12 cellular contexts compared by ENCODE assay signal in the genomic region with DNA sequence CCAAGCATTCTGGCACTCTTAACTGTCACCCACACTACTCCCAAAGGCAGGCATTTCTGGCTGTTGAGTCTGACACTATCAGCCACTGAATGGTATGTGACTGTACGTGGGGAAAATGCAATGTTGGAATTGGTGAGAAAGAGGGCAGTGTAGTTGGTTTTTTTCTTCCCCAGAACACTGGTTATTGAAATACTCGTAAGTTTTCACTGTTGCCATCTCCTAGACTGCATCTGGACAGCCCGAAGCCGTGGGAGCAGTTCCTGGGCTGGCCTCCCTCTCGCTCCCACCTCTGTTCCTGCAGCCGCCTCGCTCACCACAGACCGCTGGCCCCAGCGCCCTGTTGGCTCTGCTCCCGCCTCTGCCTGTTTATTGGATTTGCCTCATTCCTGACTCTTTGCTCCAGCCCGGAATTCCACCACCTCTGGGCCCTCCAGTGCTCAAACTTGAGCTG. TPM values are rescaled to one million over a fixed set of nuclear protein-coding genes. Genes with fewer than 3 reads are reported as not detected.
DNase-seq lines count a peak whose midpoint lies in the region; ATAC-seq, FAIRE-seq and TF ChIP-seq lines count a peak whose summit lies in the region.
"Had no signal": no experiment of that assay in that cellular context is flagged by ENCODE, and none has a peak within 500 bp of the region (broad histone marks: within the 10 kb centered on the region; RNA-seq: fewer than 3 reads in every experiment).

No MANE protein-coding gene starts in this region.

- H3T11ph ChIP-seq in H9 (ENCODE audit: low read length): no peak overlapping the region

- H3K4me2 ChIP-seq in H9 (ENCODE audit: insufficient read depth, insufficient read length, low read length) (no peak overlapping the region), HepG2 (ENCODE audit: low read depth, low read length) (no peak overlapping the region)

- no peak overlapping the region for H3K18ac ChIP-seq in H9 (ENCODE audit: insufficient read length, low read depth, low read length)

- H3K79me2 ChIP-seq in H9 (ENCODE audit: insufficient read depth, low read length) (no peaks in the 10 kb centered on the region), HepG2 (ENCODE audit: insufficient read depth, low read length) (no peaks in the 10 kb centered on the region)

- H2BK12ac ChIP-seq in H9 (ENCODE audit: insufficient read length, low read depth, low read length): no peak overlapping the region

- H3K27ac ChIP-seq in H9 (ENCODE audit: insufficient read length, low read depth, low read length): no peak overlapping the region
- no peak overlapping the region for H3K27ac ChIP-seq in HepG2 (ENCODE audit: extremely low read length, insufficient read depth, low read length)
- H3K27ac ChIP-seq in stomach: peak overlapping the region; percentile 28 to 71 (median 54)
- H3K27ac ChIP-seq: adrenal gland had no signal

- H3K9me3 ChIP-seq in H9 (ENCODE audit: control insufficient read depth, low read depth, low read length): no peaks in the 10 kb centered on the region
- H3K9me3 ChIP-seq in HepG2 (ENCODE audit: low read length): no peaks in the 10 kb centered on the region
- H3K9me3 ChIP-seq in stomach: no peaks in the 10 kb centered on the region
- H3K9me3 ChIP-seq: adrenal gland had no signal

- TF ChIP-seq RAD21 in HepG2 (CRISPR knock-in tag; IDR thresholded peaks at IDR 0.05): no peak

- no peak overlapping the region for H3K4me3 Mint-ChIP-seq in H9
- H3K4me3 Mint-ChIP-seq in activated T-cell treated with anti-CD3 and anti-CD28 coated beads, Interleukin-2, amount 50 U/mL, for 72 hours: no peak overlapping the region
- no peak overlapping the region for H3K4me3 Mint-ChIP-seq in activated T-cell treated with anti-CD3 and anti-CD28 coated beads, Interleukin-2, amount 50 U/mL, for 4 hours
- H3K4me3 Mint-ChIP-seq: activated CD4-positive, alpha-beta T cell treated with anti-CD3 and anti-CD28 coated beads, Interleukin-2, amount 10 ng/mL, durations not matched to agents 7 days and 5 days; type B pancreatic cell had no signal

- CTCF ChIA-PET in HepG2 (lab: Yijun Ruan, JAX; ENCODE audit: low intra/inter-chr PET ratio, low total read pairs): no interaction called here

- H2BK120ac ChIP-seq in H9 (ENCODE audit: low read depth, low read length, poor library complexity, severe bottlenecking): no peak overlapping the region

- TF ChIP-seq POLR2A in HepG2 (IDR thresholded peaks at IDR 0.05; ENCODE audit: insufficient read depth in 1 of 2, low read depth in 2 of 2, low read length in 2 of 2) (no peak), stomach (IDR thresholded peaks at IDR 0.05) (no peak)

- no peak overlapping the region for H4K5ac ChIP-seq in H9 (ENCODE audit: insufficient read length, low read depth, low read length)

- no peak overlapping the region for H2AFZ ChIP-seq in H9 (ENCODE audit: low read length)
- H2AFZ ChIP-seq in HepG2 (ENCODE audit: low read length): no peak overlapping the region

- H3K56ac ChIP-seq in H9 (ENCODE audit: insufficient read length, low read depth, low read length): no peak overlapping the region

- no peaks in the 10 kb centered on the region for H3K36me3 ChIP-seq in HepG2 (replicated peaks in 1 of 2; ENCODE audit: control insufficient read depth in 1 of 2, insufficient read depth in 2 of 2, low read length in 2 of 2)
- no peaks in the 10 kb centered on the region for H3K36me3 ChIP-seq in stomach
- H3K36me3 ChIP-seq: adrenal gland had no signal

- no peak overlapping the region for H3K27ac Mint-ChIP-seq in H9
- no peak overlapping the region for H3K27ac Mint-ChIP-seq in activated T-cell treated with anti-CD3 and anti-CD28 coated beads, Interleukin-2, amount 50 U/mL, for 72 hours
- H3K27ac Mint-ChIP-seq: activated CD4-positive, alpha-beta T cell treated with anti-CD3 and anti-CD28 coated beads, Interleukin-2, amount 10 ng/mL, durations not matched to agents 7 days and 5 days; type B pancreatic cell had no signal

- BruUV-seq in HepG2 (replicated peaks; lab: Mats Ljungman, UMichigan): no TSS peak

- no peak overlapping the region for H2BK15ac ChIP-seq in H9 (ENCODE audit: low read depth, low read length)

- TF ChIP-seq CTCF in H9 (conservative IDR thresholded peaks at IDR 0.05): no peak
- no peak for TF ChIP-seq CTCF in choroid plexus epithelial cell (conservative IDR thresholded peaks at IDR 0.05; ENCODE audit: low read depth, low read length)
- TF ChIP-seq CTCF in HepG2 (CRISPR knock-in tag; IDR thresholded peaks at IDR 0.05): no peak
- no peak for TF ChIP-seq CTCF in stomach (IDR thresholded peaks at IDR 0.05)

- peaks cover 18% of the 10 kb centered on the region for H3K27me3 ChIP-seq in H9 (ENCODE audit: insufficient read depth, low read length)
- H3K27me3 ChIP-seq in HepG2 (ENCODE audit: control insufficient read depth in 1 of 2, insufficient read depth in 2 of 2, low read length in 2 of 2): peaks cover 0 to 7% of the 10 kb centered on the region in 2 experiments; a peak in 3 of 5 replicates
- H3K27me3 ChIP-seq in stomach: peaks cover 0 to 10% (median 0%) of the 10 kb centered on the region in 3 donors

- no peak overlapping the region for H2BK20ac ChIP-seq in H9 (ENCODE audit: low read depth, low read length, poor library complexity, severe bottlenecking)

- H4K20me1 ChIP-seq in H9 (ENCODE audit: control insufficient read depth, insufficient read depth, insufficient read length): no peaks in the 10 kb centered on the region
- no peaks in the 10 kb centered on the region for H4K20me1 ChIP-seq in HepG2 (ENCODE audit: insufficient read depth, low read length)

- in situ Hi-C loops in HepG2 (cut with HindIII; ENCODE audit: extremely low pct_ligation_motif_present, low pct_unique_long_range_greater_than_20kb): no loop called here

- H3K4me1 ChIP-seq in H9 (ENCODE audit: insufficient read depth, low read length) (0 out of 2 replicates have a peak, but pooled peaks cover 2% of the 10 kb centered on the region), HepG2 (ENCODE audit: insufficient read depth, low read length) (no peaks in the 10 kb centered on the region), stomach (peaks cover 25 to 55% (median 34%) of the 10 kb centered on the region in 4 donors)

- H4K8ac ChIP-seq in H9 (replicated peaks; ENCODE audit: insufficient read length, low read depth, low read length): no peak overlapping the region

- ATAC-seq in HepG2: peak; percentile 59
- no peak for ATAC-seq in activated T-cell treated with anti-CD3 and anti-CD28 coated beads, Interleukin-2, amount 50 U/mL, for 72 hours (replicated peaks in 1 of 2)
- ATAC-seq in activated T-cell treated with anti-CD3 and anti-CD28 coated beads, Interleukin-2, amount 50 U/mL, for 4 hours: no peak

- no peak for FAIRE-seq in HepG2 (lab: Jason Lieb, UNC)

- H3K9ac ChIP-seq in H9 (ENCODE audit: extremely low read depth, insufficient read length, low read length): no peak overlapping the region
- no peak overlapping the region for H3K9ac ChIP-seq in HepG2 (ENCODE audit: insufficient read depth, low read depth, low read length)

- no peaks in the 10 kb centered on the region for H3K36me3 Mint-ChIP-seq in H9 (ENCODE audit: insufficient read depth in 1 of 3, low read depth in 3 of 3)
- no peaks in the 10 kb centered on the region for H3K36me3 Mint-ChIP-seq in activated T-cell treated with anti-CD3 and anti-CD28 coated beads, Interleukin-2, amount 50 U/mL, for 72 hours (ENCODE audit: insufficient read depth in 2 of 2)
- H3K36me3 Mint-ChIP-seq in activated T-cell treated with anti-CD3 and anti-CD28 coated beads, Interleukin-2, amount 50 U/mL, for 4 hours (ENCODE audit: insufficient read depth): no peaks in the 10 kb centered on the region

- POLR2A ChIA-PET in HepG2 (lab: Yijun Ruan, JAX): no interaction called here

- H4K91ac ChIP-seq in H9 (ENCODE audit: insufficient read length, low read depth, low read length): no peak overlapping the region

- peaks cover 63% of the 10 kb centered on the region for H3K27me3 Mint-ChIP-seq in H9 (ENCODE audit: low read depth)
- peaks cover 36% of the 10 kb centered on the region for H3K27me3 Mint-ChIP-seq in activated T-cell treated with anti-CD3 and anti-CD28 coated beads, Interleukin-2, amount 50 U/mL, for 72 hours (ENCODE audit: low read depth)
- H3K27me3 Mint-ChIP-seq in activated T-cell treated with anti-CD3 and anti-CD28 coated beads, Interleukin-2, amount 50 U/mL, for 4 hours (ENCODE audit: low read depth): peaks cover 40% of the 10 kb centered on the region

- WGBS in H9 (ENCODE audit: extremely low coverage, insufficient read length, low lambda C conversion rate): no CpG with 5 or more reads among the region's 11 CpGs
- WGBS in HepG2 (ENCODE audit: low lambda C conversion rate): 50% methylated on average over 11 of the region's 11 CpGs
- WGBS in stomach, 5 donors: 21 to 35% (median 34%) methylated on average over 10 to 11 of the region's 11 CpGs

- H3K4me3 ChIP-seq in choroid plexus epithelial cell (ENCODE audit: low read depth, low read length): no peak overlapping the region
- no peak overlapping the region for H3K4me3 ChIP-seq in HepG2 (replicated peaks in 1 of 3; ENCODE audit: insufficient read depth in 1 of 3, low read depth in 2 of 3, low read length in 3 of 3)
- peak overlapping the region in 2 of 4 donors; percentile 5 to 19 for H3K4me3 ChIP-seq in stomach
- H3K4me3 ChIP-seq: adrenal gland had no signal

- no peak overlapping the region for H2AK5ac ChIP-seq in H9 (ENCODE audit: insufficient read length, low read length)

- H3K4ac ChIP-seq in H9 (ENCODE audit: low read depth, low read length): no peak overlapping the region

- intact Hi-C loops in HepG2 (cut with micrococcal nuclease; ENCODE audit: unreplicated experiment): no loop called here
- intact Hi-C loops in stomach (cut with DNase I; ENCODE audit: low total_unique reads): no loop called here

- DNase-seq in H9 (peak; percentile 39), choroid plexus epithelial cell (ENCODE audit: low read depth) (peak; percentile 22), HepG2 (ENCODE audit: low spot score) (no peak), stomach (peak; percentile 71), SIG-M5 treated with dmso at 0.1 percent for 504 hours (lab: John Stamatoyannopoulos, UW; ENCODE audit: unreplicated experiment) (no peak), NCI-H526 (lab: John Stamatoyannopoulos, UW) (no peak)
- DNase-seq in activated T-cell treated with anti-CD3 and anti-CD28 coated beads, Interleukin-2, amount 50 U/mL, for 72 hours: no peak
- DNase-seq in activated T-cell treated with anti-CD3 and anti-CD28 coated beads, Interleukin-2, amount 50 U/mL, for 4 hours: no peak
- DNase-seq: activated CD4-positive, alpha-beta T cell treated with anti-CD3 and anti-CD28 coated beads, Interleukin-2, amount 10 ng/mL, durations not matched to agents 7 days and 5 days; DMS79 treated with DMSO at 0.1 percent for 48 hours had no signal

- H2BK5ac ChIP-seq in H9 (ENCODE audit: insufficient read length, low read length): no peak overlapping the region

- TF ChIP-seq EP300 in HepG2 (IDR thresholded peaks at IDR 0.05; ENCODE audit: low read depth in 2 of 2, low read length in 2 of 2) (no peak), HepG2 (CRISPR knock-in tag; IDR thresholded peaks at IDR 0.05; ENCODE audit: borderline replicate concordance) (no peak), stomach (IDR thresholded peaks at IDR 0.05) (no peak)

- H3K9me3 Mint-ChIP-seq in H9: no peaks in the 10 kb centered on the region; a peak in 1 of 5 replicates
- no peaks in the 10 kb centered on the region for H3K9me3 Mint-ChIP-seq in activated T-cell treated with anti-CD3 and anti-CD28 coated beads, Interleukin-2, amount 50 U/mL, for 72 hours
- no peaks in the 10 kb centered on the region for H3K9me3 Mint-ChIP-seq in activated T-cell treated with anti-CD3 and anti-CD28 coated beads, Interleukin-2, amount 50 U/mL, for 4 hours
- H3K9me3 Mint-ChIP-seq: activated CD4-positive, alpha-beta T cell treated with anti-CD3 and anti-CD28 coated beads, Interleukin-2, amount 10 ng/mL, durations not matched to agents 7 days and 5 days had no signal

- no peak overlapping the region for H3K23ac ChIP-seq in H9 (ENCODE audit: insufficient read length, low read depth, low read length)

- H3K4me1 Mint-ChIP-seq in H9: peaks cover 7 to 17% of the 10 kb centered on the region in 2 experiments
- no peaks in the 10 kb centered on the region for H3K4me1 Mint-ChIP-seq in activated T-cell treated with anti-CD3 and anti-CD28 coated beads, Interleukin-2, amount 50 U/mL, for 72 hours (ENCODE audit: low read depth)
- H3K4me1 Mint-ChIP-seq in activated T-cell treated with anti-CD3 and anti-CD28 coated beads, Interleukin-2, amount 50 U/mL, for 4 hours (ENCODE audit: low read depth): no peaks in the 10 kb centered on the region

- H3K14ac ChIP-seq in H9 (ENCODE audit: insufficient read depth, low read length): no peak overlapping the region

- no peaks in the 10 kb centered on the region for H3K79me1 ChIP-seq in H9 (ENCODE audit: insufficient read depth, low read depth, low read length, poor library complexity, severe bottlenecking)

- no peaks in the 10 kb centered on the region for H3K23me2 ChIP-seq in H9 (ENCODE audit: insufficient read length, low read depth, low read length, poor library complexity, severe bottlenecking)

RNA-seq across cellular contexts. Expression of gene PLCE1, which starts 5.7 kb away (rescaled TPM):
- 0.09 and 0.13 TPM in 2 replicates for total RNA-seq in H9 (2021)
- total RNA-seq in HepG2 (2016; rRNA removed; fragmentation: Illumina TruSeq; extraction: Trizol): 0.04 and 0.06 TPM in 2 replicates
- under 0.01 TPM in 1 of 2 replicates, not detected in the other for total RNA-seq in HepG2 (2016; cell fraction: cytosol; rRNA removed; fragmentation: Illumina TruSeq; extraction: Trizol; ENCODE audit: low read depth)
- 0.04 and 0.06 TPM in 2 replicates for total RNA-seq in HepG2 (2016; cell fraction: insoluble cytoplasmic fraction; rRNA removed; fragmentation: Illumina TruSeq; extraction: Trizol)
- 0.03 and 0.07 TPM in 2 replicates for total RNA-seq in HepG2 (2016; cell fraction: membrane; rRNA removed; fragmentation: Illumina TruSeq; extraction: Trizol)
- 0.06 and 0.09 TPM in 2 replicates for total RNA-seq in HepG2 (2016; cell fraction: nucleus; rRNA removed; fragmentation: Illumina TruSeq; extraction: Trizol)
- polyA plus RNA-seq in HepG2 (2011; rRNA removed): 0.01 TPM in 1 of 2 replicates, not detected in the other
- polyA plus RNA-seq in HepG2 (2011; cell fraction: cytosol; rRNA removed): 0.01 TPM in 1 of 2 replicates, not detected in the other
- not detected in 2 replicates for polyA plus RNA-seq in HepG2 (2011; cell fraction: nucleus; rRNA removed)
- polyA plus RNA-seq in HepG2 (2012): 0.15 and 0.29 TPM in 2 replicates
- polyA plus RNA-seq in HepG2 (2016; cell fraction: cytosol; fragmentation: Illumina TruSeq; extraction: Trizol; ENCODE audit: low read depth): not detected in 2 replicates
- 0.05 TPM in 1 of 2 replicates, not detected in the other for polyA plus RNA-seq in HepG2 (2016; cell fraction: insoluble cytoplasmic fraction; fragmentation: Illumina TruSeq; extraction: Trizol; ENCODE audit: low read depth)
- not detected in 2 replicates for polyA plus RNA-seq in HepG2 (2016; cell fraction: membrane; fragmentation: Illumina TruSeq; extraction: Trizol; ENCODE audit: low read depth)
- polyA plus RNA-seq in HepG2 (2016; cell fraction: nucleus; fragmentation: Illumina TruSeq; extraction: Trizol; ENCODE audit: insufficient read depth, low read depth): 0.04 and 0.13 TPM in 2 replicates
- polyA minus RNA-seq in HepG2 (2011; rRNA and poly(A)+ RNA removed; ENCODE audit: low replicate concordance): 0.06 and 0.87 TPM in 2 replicates
- polyA minus RNA-seq in HepG2 (2011; cell fraction: cytosol; rRNA and poly(A)+ RNA removed): not detected in 2 replicates
- polyA minus RNA-seq in HepG2 (2011; cell fraction: nucleus; rRNA and poly(A)+ RNA removed): under 0.01 and 0.12 TPM in 2 replicates
- 10 to 100 TPM; 12.0 to 25.5 (median 19.2) TPM for total RNA-seq in stomach
- polyA plus RNA-seq in stomach: 1 to 10 TPM in 2 of 3 donors, under 1 TPM in 1; 0.98 to 5.3 (median 2.1) TPM
- total RNA-seq in activated T-cell treated with anti-CD3 and anti-CD28 coated beads, Interleukin-2, amount 50 U/mL, for 72 hours: under 1 TPM; 0.05 to 0.12 TPM
- total RNA-seq in activated T-cell treated with anti-CD3 and anti-CD28 coated beads, Interleukin-2, amount 50 U/mL, for 4 hours: under 1 TPM in 2 of 3 donors, not detected in 1; 0.03 TPM

Comparison
In these comparisons a context has a peak if more than half of its experiments do, and no peak if none do; other contexts are left out.
1. DNase-seq: peak in H9 (single experiment), choroid plexus epithelial cell (single experiment) and stomach (single experiment); none in HepG2 (single experiment), activated T-cell treated with anti-CD3 and anti-CD28 coated beads, Interleukin-2, amount 50 U/mL, for 72 hours (0 of 2), activated T-cell treated with anti-CD3 and anti-CD28 coated beads, Interleukin-2, amount 50 U/mL, for 4 hours (single experiment), SIG-M5 treated with dmso at 0.1 percent for 504 hours (single experiment) and NCI-H526 (0 of 2).
2. H3K27ac ChIP-seq: peak in stomach (5 of 5); none in H9 (single experiment) and HepG2 (single experiment).
3. RNA of gene PLCE1, which starts 5.7 kb away (total RNA-seq): 12.0 to 25.5 TPM in stomach; 0.09 to 0.13 TPM in H9, 0.05 to 0.12 TPM in activated T-cell treated with anti-CD3 and anti-CD28 coated beads, Interleukin-2, amount 50 U/mL, for 72 hours, under 0.01 to 0.09 TPM in HepG2 and 0.03 TPM in activated T-cell treated with anti-CD3 and anti-CD28 coated beads, Interleukin-2, amount 50 U/mL, for 4 hours; every median in the first group is over 10 times any median in the second.